Comparison of ENCODE assay signal across 1 cellular context in genomic region chr1:9428601-9429368, GRCh38.
TF ChIP-seq lines count a peak whose summit lies in the region.

No MANE protein-coding gene starts in this region.

TF ChIP-seq in HepG2, 621 proteins besides CTCF, POLR2A, EP300 and RAD21 (continued from another document and continues in another):
- TF ChIP-seq GPN1 (CRISPR knock-in tag; IDR thresholded peaks at IDR 0.05; ENCODE audit: borderline replicate concordance) (no peak), ZBTB44 (CRISPR knock-in tag; IDR thresholded peaks at IDR 0.05) (no peak), ZNF382 (CRISPR knock-in tag; IDR thresholded peaks at IDR 0.05; ENCODE audit: borderline replicate concordance) (no peak), SP4 (CRISPR knock-in tag; IDR thresholded peaks at IDR 0.05) (peak; percentile 90), MAFF (IDR thresholded peaks at IDR 0.05; ENCODE audit: low read depth, low read length) (no peak), SMARCE1 (IDR thresholded peaks at IDR 0.05; ENCODE audit: borderline replicate concordance) (no peak), ZNF331 (CRISPR knock-in tag; IDR thresholded peaks at IDR 0.05) (peak; percentile 86), NFATC3 (CRISPR knock-in tag; IDR thresholded peaks at IDR 0.05) (0 out of 2 replicates have a peak, but pooled peaks have one; percentile 49), REPIN1 (CRISPR knock-in tag; IDR thresholded peaks at IDR 0.05; ENCODE audit: borderline replicate concordance, low read depth) (0 out of 2 replicates have a peak, but pooled peaks have one; percentile 87), SALL2 (CRISPR knock-in tag; IDR thresholded peaks at IDR 0.05) (peak; percentile 76; the same call in 1 of the 2 replicates), FOXP1 (IDR thresholded peaks at IDR 0.05) (no peak), FOXP1 (CRISPR knock-in tag; IDR thresholded peaks at IDR 0.05) (no peak), SP140L (CRISPR knock-in tag; IDR thresholded peaks at IDR 0.05; ENCODE audit: borderline replicate concordance) (no peak), ZNF264 (CRISPR knock-in tag; IDR thresholded peaks at IDR 0.05) (peak; percentile 59; the same call in 1 of the 2 replicates), AFF4 (CRISPR knock-in tag; IDR thresholded peaks at IDR 0.05) (no peak), MEF2D (CRISPR knock-in tag; IDR thresholded peaks at IDR 0.05) (0 out of 2 replicates have a peak, but pooled peaks have one; percentile 46), PHB2 (IDR thresholded peaks at IDR 0.05; ENCODE audit: partially characterized antibody) (no peak), ZNF282 (IDR thresholded peaks at IDR 0.05; ENCODE audit: partially characterized antibody) (no peak), IRX3 (CRISPR knock-in tag; IDR thresholded peaks at IDR 0.05; ENCODE audit: borderline replicate concordance, low read depth) (peak; percentile 54; the same call in 1 of the 2 replicates), ZFY (CRISPR knock-in tag; IDR thresholded peaks at IDR 0.05) (peak; percentile 47; the same call in 1 of the 2 replicates), ZMYM2 (CRISPR knock-in tag; IDR thresholded peaks at IDR 0.05) (no peak), RFXAP (CRISPR knock-in tag; IDR thresholded peaks at IDR 0.05; ENCODE audit: borderline replicate concordance) (peak; percentile 79; the same call in 1 of the 2 replicates), ZNF703 (CRISPR knock-in tag; IDR thresholded peaks at IDR 0.05; ENCODE audit: borderline replicate concordance) (no peak), KMT2B (CRISPR knock-in tag; IDR thresholded peaks at IDR 0.05) (peak; percentile 87), HBP1 (CRISPR knock-in tag; IDR thresholded peaks at IDR 0.05; ENCODE audit: low read depth) (0 out of 2 replicates have a peak, but pooled peaks have one; percentile 37), ZNF430 (CRISPR knock-in tag; IDR thresholded peaks at IDR 0.05) (peak; percentile 54; the same call in 1 of the 2 replicates), CERS6 (CRISPR knock-in tag; IDR thresholded peaks at IDR 0.05) (no peak), ZNF143 (CRISPR knock-in tag; IDR thresholded peaks at IDR 0.05) (peak; percentile 53; the same call in 1 of the 2 replicates), PRPF4 (IDR thresholded peaks at IDR 0.05; ENCODE audit: low read depth, low read length, poor library complexity, severe bottlenecking) (no peak), ZBTB46 (CRISPR knock-in tag; IDR thresholded peaks at IDR 0.05; ENCODE audit: borderline replicate concordance) (no peak), ADNP (CRISPR knock-in tag; IDR thresholded peaks at IDR 0.05) (no peak), KDM4B (CRISPR knock-in tag; IDR thresholded peaks at IDR 0.05) (no peak), MZF1 (CRISPR knock-in tag; IDR thresholded peaks at IDR 0.05; ENCODE audit: borderline replicate concordance) (no peak), ZSCAN5A (CRISPR knock-in tag; IDR thresholded peaks at IDR 0.05; ENCODE audit: borderline replicate concordance) (no peak; the same call in 1 of the 2 replicates), ZBED4 (CRISPR knock-in tag; IDR thresholded peaks at IDR 0.05; ENCODE audit: borderline replicate concordance) (no peak), ZNF431 (CRISPR knock-in tag; IDR thresholded peaks at IDR 0.05; ENCODE audit: borderline replicate concordance, low read depth) (no peak), MTA1 (CRISPR knock-in tag; IDR thresholded peaks at IDR 0.05; ENCODE audit: borderline replicate concordance) (no peak), NRL (CRISPR knock-in tag; IDR thresholded peaks at IDR 0.05; ENCODE audit: borderline replicate concordance) (no peak), TFDP2 (CRISPR knock-in tag; IDR thresholded peaks at IDR 0.05) (peak; percentile 97), NR0B2 (CRISPR knock-in tag; IDR thresholded peaks at IDR 0.05) (no peak), KAT2B (IDR thresholded peaks at IDR 0.05; ENCODE audit: borderline replicate concordance, low read depth, low read length) (no peak), ZNF337 (CRISPR knock-in tag; IDR thresholded peaks at IDR 0.05; ENCODE audit: borderline replicate concordance, low read depth) (peak; percentile 87; the same call in 1 of the 2 replicates), XBP1 (CRISPR knock-in tag; IDR thresholded peaks at IDR 0.05) (0 out of 2 replicates have a peak, but pooled peaks have one; percentile 51), AGO2 (optimal IDR thresholded peaks at IDR 0.05; ENCODE audit: low read depth, low read length) (no peak)
